14 cellular contexts compared by ENCODE assay signal in genomic region chr10:95350212-95350829, GRCh38. TPM values are rescaled to one million over a fixed set of nuclear protein-coding genes. Genes with fewer than 3 reads are reported as not detected.
DNase-seq lines count a peak whose midpoint lies in the region; ATAC-seq, FAIRE-seq and TF ChIP-seq lines count a peak whose summit lies in the region.
"Had no signal": no experiment of that assay in that cellular context is flagged by ENCODE, and none has a peak within 500 bp of the region (broad histone marks: within the 10 kb centered on the region; RNA-seq: fewer than 3 reads in every experiment).

No MANE protein-coding gene starts in this region.

- H3K27me3 ChIP-seq in bronchial epithelial cell (ENCODE audit: control insufficient read depth, insufficient read depth, low read length) (no peaks in the 10 kb centered on the region), thyroid gland (no peaks in the 10 kb centered on the region)
- H3K27me3 ChIP-seq: neutrophil had no signal

- H3K27me3 Mint-ChIP-seq in activated T-helper 1 cell treated with anti-CD3 and anti-CD28 coated beads, Interleukin-12 subunit alpha, Interleukin-12 subunit beta, Interleukin-2, Interleukin-4 antibody, amounts not matched to agents 30 ng/mL and 10 ng/mL and 1 ng/mL, durations not matched to agents 14 hours and 24 hours and 36 hours (ENCODE audit: insufficient read depth), result peaks cover 16% of the 10 kb centered on the region

- TF ChIP-seq POLR2A in thyroid gland (IDR thresholded peaks at IDR 0.05), result no peak

- peak overlapping the region in 2 of 3 donors; percentile 46 to 66 for H3K27ac ChIP-seq in thyroid gland
- H3K27ac ChIP-seq: neutrophil had no signal

- no peak for TF ChIP-seq RAD21 in Ishikawa (IDR thresholded peaks at IDR 0.05; ENCODE audit: low read depth)

- TF ChIP-seq EP300 in Ishikawa (IDR thresholded peaks at IDR 0.05; ENCODE audit: borderline replicate concordance), result no peak

- no peak overlapping the region for H3K4me3 Mint-ChIP-seq in activated T-helper 1 cell treated with anti-CD3 and anti-CD28 coated beads, Interleukin-12 subunit alpha, Interleukin-12 subunit beta, Interleukin-2, Interleukin-4 antibody, amounts not matched to agents 30 ng/mL and 10 ng/mL and 1 ng/mL, durations not matched to agents 14 hours and 24 hours and 36 hours
- H3K4me3 Mint-ChIP-seq: CD8-positive, alpha-beta T cell had no signal

- H3K4me3 ChIP-seq in bronchial epithelial cell (ENCODE audit: low read depth, low read length), result no peak overlapping the region
- H3K4me3 ChIP-seq in thyroid gland (replicated peaks in 1 of 3), result no peak overlapping the region

- H3K27ac Mint-ChIP-seq in activated T-helper 1 cell treated with anti-CD3 and anti-CD28 coated beads, Interleukin-12 subunit alpha, Interleukin-12 subunit beta, Interleukin-2, Interleukin-4 antibody, amounts not matched to agents 30 ng/mL and 10 ng/mL and 1 ng/mL, durations not matched to agents 14 hours and 24 hours and 36 hours, result no peak overlapping the region
- H3K27ac Mint-ChIP-seq: CD8-positive, alpha-beta T cell had no signal

- no peak for FAIRE-seq in bronchial epithelial cell (lab: Jason Lieb, UNC)
- FAIRE-seq: frontal cortex had no signal

- no peaks in the 10 kb centered on the region for H3K9me3 ChIP-seq in thyroid gland
- H3K9me3 ChIP-seq: neutrophil had no signal

- ATAC-seq in GM18861 (IDR thresholded peaks at IDR 0.05; ENCODE audit: unreplicated experiment), result no peak
- ATAC-seq: CD8-positive, alpha-beta T cell had no signal

- intact Hi-C loops in thyroid gland (cut with DNase I), result no loop called here
- intact Hi-C loops in activated T-helper 1 cell treated with anti-CD3 and anti-CD28 coated beads, Interleukin-12 subunit alpha, Interleukin-12 subunit beta, Interleukin-2, Interleukin-4 antibody, amounts not matched to agents 30 ng/mL and 10 ng/mL and 1 ng/mL, durations not matched to agents 14 hours and 24 hours and 36 hours (cut with micrococcal nuclease), result no loop called here

- H3K9me3 Mint-ChIP-seq in activated T-helper 1 cell treated with anti-CD3 and anti-CD28 coated beads, Interleukin-12 subunit alpha, Interleukin-12 subunit beta, Interleukin-2, Interleukin-4 antibody, amounts not matched to agents 30 ng/mL and 10 ng/mL and 1 ng/mL, durations not matched to agents 14 hours and 24 hours and 36 hours, result no peaks in the 10 kb centered on the region
- H3K9me3 Mint-ChIP-seq: CD8-positive, alpha-beta T cell had no signal

- H3K36me3 Mint-ChIP-seq in activated T-helper 1 cell treated with anti-CD3 and anti-CD28 coated beads, Interleukin-12 subunit alpha, Interleukin-12 subunit beta, Interleukin-2, Interleukin-4 antibody, amounts not matched to agents 30 ng/mL and 10 ng/mL and 1 ng/mL, durations not matched to agents 14 hours and 24 hours and 36 hours (ENCODE audit: low read depth), result no peaks in the 10 kb centered on the region
- H3K36me3 Mint-ChIP-seq: CD8-positive, alpha-beta T cell had no signal

- H3K36me3 ChIP-seq in bronchial epithelial cell (ENCODE audit: control insufficient read depth, insufficient read depth, low read length), result no peaks in the 10 kb centered on the region
- H3K36me3 ChIP-seq in thyroid gland, result no peaks in the 10 kb centered on the region
- H3K36me3 ChIP-seq: neutrophil had no signal

- TF ChIP-seq CTCF in bronchial epithelial cell (IDR thresholded peaks at IDR 0.05; ENCODE audit: insufficient read depth, low read length, severe bottlenecking), result no peak
- TF ChIP-seq CTCF in thyroid gland (IDR thresholded peaks at IDR 0.05), result peak in 1 of 6 experiments; percentile 2

- WGBS in thyroid gland, 2 donors, result 45 to 64% methylated on average over 6 of the region's 6 CpGs

- H3K4me1 Mint-ChIP-seq in activated T-helper 1 cell treated with anti-CD3 and anti-CD28 coated beads, Interleukin-12 subunit alpha, Interleukin-12 subunit beta, Interleukin-2, Interleukin-4 antibody, amounts not matched to agents 30 ng/mL and 10 ng/mL and 1 ng/mL, durations not matched to agents 14 hours and 24 hours and 36 hours (ENCODE audit: low read depth), result no peaks in the 10 kb centered on the region

- peaks cover 16 to 17% of the 10 kb centered on the region in 2 donors for H3K4me1 ChIP-seq in thyroid gland

- peak; percentile 50 for DNase-seq in bronchial epithelial cell (ENCODE audit: low read depth)
- peak; percentile 86 for DNase-seq in iris pigment epithelial cell (ENCODE audit: low read depth)
- no peak for DNase-seq in thyroid gland
- DNase-seq in NAMALWA (ENCODE audit: low spot score), result no peak
- no peak for DNase-seq in activated T-helper 1 cell treated with anti-CD3 and anti-CD28 coated beads, Interleukin-12 subunit alpha, Interleukin-12 subunit beta, Interleukin-2, Interleukin-4 antibody, amounts not matched to agents 30 ng/mL and 10 ng/mL and 1 ng/mL, durations not matched to agents 14 hours and 24 hours and 36 hours (ENCODE audit: low spot score)
- no peak for DNase-seq in cortex of kidney (lab: John Stamatoyannopoulos, UW)
- DNase-seq: CD8-positive, alpha-beta T cell; NCI-H226; stimulated activated CD8-positive, alpha-beta memory T cell treated with anti-CD3 and anti-CD28 coated beads, Interleukin-4, amount 100 ng/mL, for 48 hours; T1000 had no signal

TF ChIP-seq in Ishikawa, 13 proteins besides CTCF, POLR2A, EP300 and RAD21:
- TF ChIP-seq MAX (IDR thresholded peaks at IDR 0.05), result no peak
- no peak for TF ChIP-seq USF1 (IDR thresholded peaks at IDR 0.05)
- no peak for TF ChIP-seq NFIC (IDR thresholded peaks at IDR 0.05)
- peak; percentile 68 for TF ChIP-seq CEBPB (IDR thresholded peaks at IDR 0.05)
- TF ChIP-seq EGR1 (IDR thresholded peaks at IDR 0.05), result no peak

RNA-seq across cellular contexts. Expression of gene PDLIM1, which starts 59.5 kb away (rescaled TPM):
- total RNA-seq in bronchial epithelial cell, result 19.2 and 20.2 TPM in 2 replicates
- total RNA-seq in thyroid gland, result 100 to 1,000 TPM in 1 of 4 donors, 10 to 100 TPM in 3; 67.8 to 158 (median 90.7) TPM
- total RNA-seq in activated T-helper 1 cell treated with anti-CD3 and anti-CD28 coated beads, Interleukin-12 subunit alpha, Interleukin-12 subunit beta, Interleukin-2, Interleukin-4 antibody, amounts not matched to agents 30 ng/mL and 10 ng/mL and 1 ng/mL, durations not matched to agents 14 hours and 24 hours and 36 hours, result 2.6 and 2.9 TPM in 2 replicates

Comparison
In these comparisons a context has a peak if more than half of its experiments do, and no peak if none do; other contexts are left out.
1. DNase-seq: peak in bronchial epithelial cell (single experiment) and iris pigment epithelial cell (single experiment); none in thyroid gland (0 of 2), NAMALWA (single experiment), activated T-helper 1 cell treated with anti-CD3 and anti-CD28 coated beads, Interleukin-12 subunit alpha, Interleukin-12 subunit beta, Interleukin-2, Interleukin-4 antibody, amounts not matched to agents 30 ng/mL and 10 ng/mL and 1 ng/mL, durations not matched to agents 14 hours and 24 hours and 36 hours (single experiment) and cortex of kidney (single experiment).